In the genomic region with DNA sequence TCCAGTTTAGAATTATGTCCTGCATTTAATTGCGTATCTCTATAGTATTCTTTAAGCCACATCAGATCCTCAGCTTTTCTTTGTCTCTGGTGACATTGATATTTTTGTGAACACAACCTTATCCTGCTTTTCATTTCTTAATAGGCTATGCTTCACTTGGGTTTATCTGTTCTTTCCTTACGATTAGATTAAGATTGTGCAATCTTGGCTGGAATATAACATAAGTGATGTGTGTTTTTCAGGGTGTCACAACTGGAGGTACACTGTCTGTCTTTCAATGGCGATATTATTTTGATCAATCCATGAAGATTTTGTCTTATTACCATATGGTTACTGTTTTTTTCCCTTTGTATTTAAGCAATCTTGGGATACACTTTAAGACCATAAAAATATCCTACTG, we compare ENCODE assay signal across 2 cellular contexts.
A peak's percentile ranks its signal among the peaks of the same experiment; 100 is the strongest.
TF ChIP-seq lines count a peak whose summit lies in the region.

No MANE protein-coding gene starts in this region.

TF ChIP-seq in IMR-90, 13 proteins besides CTCF, POLR2A, EP300 and RAD21:
- no peak for TF ChIP-seq RCOR1 (IDR thresholded peaks at IDR 0.05; ENCODE audit: insufficient replicate concordance, low read length)
- peak; percentile 82 for TF ChIP-seq CEBPB (IDR thresholded peaks at IDR 0.05; ENCODE audit: low read depth, low read length)
TF ChIP-seq in IMR-90: peak in this region for 1.

TF ChIP-seq in SK-N-SH, 30 proteins besides CTCF, POLR2A, EP300 and RAD21:
- TF ChIP-seq, protein P1, sequence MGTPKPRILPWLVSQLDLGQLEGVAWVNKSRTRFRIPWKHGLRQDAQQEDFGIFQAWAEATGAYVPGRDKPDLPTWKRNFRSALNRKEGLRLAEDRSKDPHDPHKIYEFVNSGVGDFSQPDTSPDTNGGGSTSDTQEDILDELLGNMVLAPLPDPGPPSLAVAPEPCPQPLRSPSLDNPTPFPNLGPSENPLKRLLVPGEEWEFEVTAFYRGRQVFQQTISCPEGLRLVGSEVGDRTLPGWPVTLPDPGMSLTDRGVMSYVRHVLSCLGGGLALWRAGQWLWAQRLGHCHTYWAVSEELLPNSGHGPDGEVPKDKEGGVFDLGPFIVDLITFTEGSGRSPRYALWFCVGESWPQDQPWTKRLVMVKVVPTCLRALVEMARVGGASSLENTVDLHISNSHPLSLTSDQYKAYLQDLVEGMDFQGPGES (IDR thresholded peaks at IDR 0.05; ENCODE audit: low read depth, low read length): no peak
- TF ChIP-seq, protein P2, sequence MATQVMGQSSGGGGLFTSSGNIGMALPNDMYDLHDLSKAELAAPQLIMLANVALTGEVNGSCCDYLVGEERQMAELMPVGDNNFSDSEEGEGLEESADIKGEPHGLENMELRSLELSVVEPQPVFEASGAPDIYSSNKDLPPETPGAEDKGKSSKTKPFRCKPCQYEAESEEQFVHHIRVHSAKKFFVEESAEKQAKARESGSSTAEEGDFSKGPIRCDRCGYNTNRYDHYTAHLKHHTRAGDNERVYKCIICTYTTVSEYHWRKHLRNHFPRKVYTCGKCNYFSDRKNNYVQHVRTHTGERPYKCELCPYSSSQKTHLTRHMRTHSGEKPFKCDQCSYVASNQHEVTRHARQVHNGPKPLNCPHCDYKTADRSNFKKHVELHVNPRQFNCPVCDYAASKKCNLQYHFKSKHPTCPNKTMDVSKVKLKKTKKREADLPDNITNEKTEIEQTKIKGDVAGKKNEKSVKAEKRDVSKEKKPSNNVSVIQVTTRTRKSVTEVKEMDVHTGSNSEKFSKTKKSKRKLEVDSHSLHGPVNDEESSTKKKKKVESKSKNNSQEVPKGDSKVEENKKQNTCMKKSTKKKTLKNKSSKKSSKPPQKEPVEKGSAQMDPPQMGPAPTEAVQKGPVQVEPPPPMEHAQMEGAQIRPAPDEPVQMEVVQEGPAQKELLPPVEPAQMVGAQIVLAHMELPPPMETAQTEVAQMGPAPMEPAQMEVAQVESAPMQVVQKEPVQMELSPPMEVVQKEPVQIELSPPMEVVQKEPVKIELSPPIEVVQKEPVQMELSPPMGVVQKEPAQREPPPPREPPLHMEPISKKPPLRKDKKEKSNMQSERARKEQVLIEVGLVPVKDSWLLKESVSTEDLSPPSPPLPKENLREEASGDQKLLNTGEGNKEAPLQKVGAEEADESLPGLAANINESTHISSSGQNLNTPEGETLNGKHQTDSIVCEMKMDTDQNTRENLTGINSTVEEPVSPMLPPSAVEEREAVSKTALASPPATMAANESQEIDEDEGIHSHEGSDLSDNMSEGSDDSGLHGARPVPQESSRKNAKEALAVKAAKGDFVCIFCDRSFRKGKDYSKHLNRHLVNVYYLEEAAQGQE (IDR thresholded peaks at IDR 0.05; ENCODE audit: low read depth, low read length): no peak
- TF ChIP-seq TEAD4 (IDR thresholded peaks at IDR 0.05; ENCODE audit: borderline replicate concordance, insufficient read depth) (no peak), TAF1 (IDR thresholded peaks at IDR 0.05; ENCODE audit: borderline replicate concordance, low read depth, low read length) (no peak), POLR2AphosphoS5 (IDR thresholded peaks at IDR 0.05; ENCODE audit: low read depth, low read length) (no peak), NRF1 (IDR thresholded peaks at IDR 0.05; ENCODE audit: low read depth, low read length) (no peak), FOXJ3 (CRISPR knock-in tag; IDR thresholded peaks at IDR 0.05) (no peak), SIN3A (IDR thresholded peaks at IDR 0.05; ENCODE audit: borderline replicate concordance, low read depth, low read length) (no peak), SMC3 (IDR thresholded peaks at IDR 0.05; ENCODE audit: low read depth, low read length) (no peak), JUND (IDR thresholded peaks at IDR 0.05) (no peak), YY1 (IDR thresholded peaks at IDR 0.05; ENCODE audit: low read depth) (no peak), GATA2 (CRISPR knock-in tag; IDR thresholded peaks at IDR 0.05) (no peak), TCF12 (IDR thresholded peaks at IDR 0.05) (no peak), RCOR1 (IDR thresholded peaks at IDR 0.05; ENCODE audit: low read length) (no peak), MXI1 (IDR thresholded peaks at IDR 0.05; ENCODE audit: low read depth, low read length) (no peak), NFIC (IDR thresholded peaks at IDR 0.05; ENCODE audit: borderline replicate concordance) (no peak), MEF2A (IDR thresholded peaks at IDR 0.05; ENCODE audit: borderline replicate concordance, low read depth) (no peak)
- TF ChIP-seq, protein P3, sequence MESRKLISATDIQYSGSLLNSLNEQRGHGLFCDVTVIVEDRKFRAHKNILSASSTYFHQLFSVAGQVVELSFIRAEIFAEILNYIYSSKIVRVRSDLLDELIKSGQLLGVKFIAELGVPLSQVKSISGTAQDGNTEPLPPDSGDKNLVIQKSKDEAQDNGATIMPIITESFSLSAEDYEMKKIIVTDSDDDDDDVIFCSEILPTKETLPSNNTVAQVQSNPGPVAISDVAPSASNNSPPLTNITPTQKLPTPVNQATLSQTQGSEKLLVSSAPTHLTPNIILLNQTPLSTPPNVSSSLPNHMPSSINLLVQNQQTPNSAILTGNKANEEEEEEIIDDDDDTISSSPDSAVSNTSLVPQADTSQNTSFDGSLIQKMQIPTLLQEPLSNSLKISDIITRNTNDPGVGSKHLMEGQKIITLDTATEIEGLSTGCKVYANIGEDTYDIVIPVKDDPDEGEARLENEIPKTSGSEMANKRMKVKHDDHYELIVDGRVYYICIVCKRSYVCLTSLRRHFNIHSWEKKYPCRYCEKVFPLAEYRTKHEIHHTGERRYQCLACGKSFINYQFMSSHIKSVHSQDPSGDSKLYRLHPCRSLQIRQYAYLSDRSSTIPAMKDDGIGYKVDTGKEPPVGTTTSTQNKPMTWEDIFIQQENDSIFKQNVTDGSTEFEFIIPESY (IDR thresholded peaks at IDR 0.05; ENCODE audit: borderline replicate concordance, low read depth): no peak
- TF ChIP-seq, protein P4, sequence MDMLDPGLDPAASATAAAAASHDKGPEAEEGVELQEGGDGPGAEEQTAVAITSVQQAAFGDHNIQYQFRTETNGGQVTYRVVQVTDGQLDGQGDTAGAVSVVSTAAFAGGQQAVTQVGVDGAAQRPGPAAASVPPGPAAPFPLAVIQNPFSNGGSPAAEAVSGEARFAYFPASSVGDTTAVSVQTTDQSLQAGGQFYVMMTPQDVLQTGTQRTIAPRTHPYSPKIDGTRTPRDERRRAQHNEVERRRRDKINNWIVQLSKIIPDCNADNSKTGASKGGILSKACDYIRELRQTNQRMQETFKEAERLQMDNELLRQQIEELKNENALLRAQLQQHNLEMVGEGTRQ (IDR thresholded peaks at IDR 0.05; ENCODE audit: borderline replicate concordance, low read depth, low read length): no peak
- TF ChIP-seq, protein P5, sequence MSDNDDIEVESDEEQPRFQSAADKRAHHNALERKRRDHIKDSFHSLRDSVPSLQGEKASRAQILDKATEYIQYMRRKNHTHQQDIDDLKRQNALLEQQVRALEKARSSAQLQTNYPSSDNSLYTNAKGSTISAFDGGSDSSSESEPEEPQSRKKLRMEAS (IDR thresholded peaks at IDR 0.05; ENCODE audit: low read depth): no peak
